In the genomic region with DNA sequence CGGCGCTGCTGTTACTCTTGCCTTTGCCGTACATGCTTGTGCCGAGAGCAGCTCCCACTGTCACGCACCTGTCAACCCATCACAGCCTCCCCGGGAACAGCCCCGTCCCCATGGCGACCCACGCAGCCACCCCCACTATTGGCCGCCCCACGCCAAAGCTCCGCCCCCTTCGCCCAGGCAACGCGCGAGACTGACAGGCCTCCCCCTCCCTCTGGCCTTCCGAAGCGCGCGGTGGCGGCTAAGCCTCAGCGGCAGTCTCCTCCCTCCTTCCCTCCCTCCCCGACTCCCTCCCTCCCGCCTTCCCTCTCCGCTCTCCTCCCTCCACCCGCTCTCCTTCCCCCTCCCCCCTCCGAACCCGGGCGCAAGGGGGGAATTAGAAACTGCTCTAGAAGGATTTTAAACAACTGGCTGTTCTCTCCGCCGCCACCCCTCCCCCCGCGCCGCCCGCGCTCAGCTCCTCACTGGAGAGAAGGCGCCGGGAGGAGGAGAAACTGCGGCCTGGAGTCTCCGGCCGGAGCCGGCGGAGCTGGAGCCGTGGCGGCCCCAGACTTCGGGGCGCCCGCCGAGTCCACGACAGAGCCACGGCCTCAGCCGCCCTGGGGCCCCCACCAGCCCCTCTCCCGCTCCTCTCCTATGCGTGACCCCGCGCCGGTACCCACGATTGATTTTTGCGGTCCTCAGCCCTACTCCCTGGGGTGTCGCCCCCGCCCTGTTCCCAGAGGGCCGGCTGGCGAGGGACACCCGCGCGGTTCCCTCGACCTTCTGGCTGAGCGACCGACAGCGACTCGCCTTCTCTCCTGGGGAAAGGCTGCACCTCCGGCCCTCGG, we compare ENCODE assay signal across 8 cellular contexts. TPM values are rescaled to one million over a fixed set of nuclear protein-coding genes. Genes with fewer than 3 reads are reported as not detected.
DNase-seq lines count a peak whose midpoint lies in the region; FAIRE-seq and TF ChIP-seq lines count a peak whose summit lies in the region.

A gene (minus strand): TSS at position 89 of the 827 bp plus-strand sequence. CDS start 55 bp downstream, at position 34.

- H3K4me1 ChIP-seq in HAP-1 (peaks cover 45% of the 10 kb centered on the region), stomach (peaks cover 11 to 70% (median 42%) of the 10 kb centered on the region in 4 donors)

- peak within 1 kb of the TSS; percentile 63 for H3K27ac Mint-ChIP-seq in neural crest cell (ENCODE audit: unreplicated experiment)

- peak; percentile 80 for TF ChIP-seq EP300 in stomach (IDR thresholded peaks at IDR 0.05)

- H3K27me3 ChIP-seq in HAP-1 (ENCODE audit: low read depth) (no peaks in the 10 kb centered on the region), MG63 (peaks cover 4% of the 10 kb centered on the region), stomach (peaks cover 0 to 4% (median 0%) of the 10 kb centered on the region in 3 donors)

- peak in 1 of 4 donors; percentile 49 for TF ChIP-seq POLR2A in stomach (IDR thresholded peaks at IDR 0.05)

- H3K36me3 Mint-ChIP-seq in neural crest cell (ENCODE audit: low read depth): no peaks in the 10 kb centered on the region

- H3K4me3 ChIP-seq in HAP-1: peak within 1 kb of the TSS; percentile 58
- peak within 1 kb of the TSS; percentile 75 for H3K4me3 ChIP-seq in MG63
- H3K4me3 ChIP-seq in fibroblast of villous mesenchyme (ENCODE audit: low read depth, low read length): peak within 1 kb of the TSS; percentile 81
- peak within 1 kb of the TSS; percentile 85 to 97 (median 94) for H3K4me3 ChIP-seq in stomach

- no peaks in the 10 kb centered on the region for H3K9me3 ChIP-seq in HAP-1
- no peaks in the 10 kb centered on the region for H3K9me3 ChIP-seq in MG63
- H3K9me3 ChIP-seq in stomach: no peaks in the 10 kb centered on the region

- intact Hi-C loops in stomach (cut with DNase I; ENCODE audit: low total_unique reads): loop anchor here (5.0 to 10.0 kb wide), 2 partner anchors 101 to 414 kb away; no protein-coding TSS in a partner anchor

- H3K27ac ChIP-seq in stomach: peak within 1 kb of the TSS; percentile 90 to 100 (median 96)

- FAIRE-seq in G401.6 (lab: Jason Lieb, UNC): peak; percentile 78

- H3K36me3 ChIP-seq in HAP-1 (replicated peaks) (no peaks in the 10 kb centered on the region), MG63 (no peaks in the 10 kb centered on the region), stomach (no peaks in the 10 kb centered on the region)

- peaks cover 51% of the 10 kb centered on the region for H3K4me1 Mint-ChIP-seq in neural crest cell

- 0 to 1% (median 1%) methylated on average over 56 to 73 of the region's 73 CpGs for WGBS in stomach, 5 donors

- H3K27me3 Mint-ChIP-seq in neural crest cell (ENCODE audit: low read depth): no peaks in the 10 kb centered on the region

- TF ChIP-seq CTCF in fibroblast of villous mesenchyme (IDR thresholded peaks at IDR 0.05; ENCODE audit: insufficient read depth, low read depth, low read length) (no peak), neural crest cell (conservative IDR thresholded peaks at IDR 0.05) (no peak), stomach (IDR thresholded peaks at IDR 0.05) (peak in 1 of 7 experiments; percentile 12)

- H3K9me3 Mint-ChIP-seq in neural crest cell: no peaks in the 10 kb centered on the region

- peak within 1 kb of the TSS; percentile 93 for H3K4me3 Mint-ChIP-seq in neural crest cell

- peak; percentile 97 to 100 for DNase-seq in HAP-1 (ENCODE audit: low spot score in 2 of 2)
- DNase-seq in MG63: peak; percentile 99
- DNase-seq in SIG-M5 (lab: John Stamatoyannopoulos, UW): peak; percentile 85
- DNase-seq in activated gamma-delta T cell treated with Interleukin-2 at 50 U/mL for 16 hours: peak; percentile 99
- DNase-seq in fibroblast of villous mesenchyme (ENCODE audit: low read depth): peak; percentile 99
- peak; percentile 100 for DNase-seq in neural crest cell (ENCODE audit: low read depth, low spot score)
- DNase-seq in stomach: peak; percentile 99

- in situ Hi-C loops in HAP-1 (cut with MboI; ENCODE audit: low sequenced_read_pairs): loop anchor here (5.0 to 25.0 kb wide), 2 partner anchors 101 to 411 kb away; no protein-coding TSS in a partner anchor

RNA-seq across cellular contexts. Expression of the gene that starts here (rescaled TPM):
- 12.3 and 13.8 TPM in 2 replicates for total RNA-seq in MG63 (2014; rRNA removed; shearing (Covaris generic); ENCODE audit: low replicate concordance)
- total RNA-seq in fibroblast of villous mesenchyme (15.5 and 18.7 TPM in 2 replicates), neural crest cell (74.4 and 81.7 TPM in 2 replicates), stomach (10 to 100 TPM in 4 of 5 donors, under 1 TPM in 1; 0.87 to 86.2 (median 37.3) TPM)
- polyA plus RNA-seq in stomach: 10 to 100 TPM; 14.7 to 28.3 (median 20.9) TPM

Comparison
In these comparisons a context has a peak if more than half of its experiments do, and no peak if none do; other contexts are left out.
1. Peak in every context shown above with its lines: DNase-seq, H3K4me3 ChIP-seq and H3K27ac ChIP-seq.